Comparison of ENCODE assay signal across 8 cellular contexts in genomic region chr19:14419038-14419813, GRCh38. TPM values are rescaled to one million over a fixed set of nuclear protein-coding genes. Genes with fewer than 3 reads are reported as not detected.
DNase-seq lines count a peak whose midpoint lies in the region; FAIRE-seq and TF ChIP-seq lines count a peak whose summit lies in the region.

DDX39A (minus strand) TSS chr19:14419341; CDS start chr19:14413220, 6,121 bp downstream.

- no peaks in the 10 kb centered on the region for H3K9me3 ChIP-seq in neuronal stem cell (replicated peaks in 1 of 2; ENCODE audit: control insufficient read depth in 2 of 2, insufficient read depth in 1 of 2, low read depth in 1 of 2, low read length in 2 of 2)

- POLR2A ChIA-PET in HEK293T (lab: Yijun Ruan, JAX) = interaction anchor here (1.0 to 1.4 kb wide), 3 partner anchors 10 to 15 kb away, joined by 3 to 4 read pairs (median 4); no protein-coding TSS in a partner anchor

- DNase-seq in GF-D8 (lab: John Stamatoyannopoulos, UW) = peak; percentile 97
- peak; percentile 96 for DNase-seq in HEK293T (ENCODE audit: extremely low spot score)
- peak; percentile 100 for DNase-seq in MV-4-11 (lab: John Stamatoyannopoulos, UW)
- DNase-seq in SK-MEL-5 (ENCODE audit: low read depth, low spot score) = peak; percentile 99
- peak; percentile 97 for DNase-seq in activated naive CD4-positive, alpha-beta T cell treated with Interleukin-2 at 50 U/mL for 16 hours
- DNase-seq in frontal cortex (ENCODE audit: low spot score in 2 of 2) = peak; percentile 95 to 98
- peak; percentile 98 for DNase-seq in neuronal stem cell (ENCODE audit: low spot score)

- H2BK5ac ChIP-seq in neuronal stem cell (ENCODE audit: low read length) = peak within 1 kb of the TSS; percentile 2

- H2AFZ ChIP-seq in neuronal stem cell (ENCODE audit: low read length) = peak within 1 kb of the TSS; percentile 96

- H3K14ac ChIP-seq in neuronal stem cell (ENCODE audit: low read length) = peak within 1 kb of the TSS; percentile 56

- peak within 1 kb of the TSS; percentile 73 for H3K23ac ChIP-seq in neuronal stem cell (ENCODE audit: low read depth, low read length, poor library complexity)

- no peak within 1 kb of the TSS for H4K8ac ChIP-seq in neuronal stem cell (ENCODE audit: low read depth, low read length)

- H3K4me1 ChIP-seq in neuronal stem cell (ENCODE audit: control insufficient read depth in 2 of 2, insufficient read depth in 1 of 2, low read depth in 1 of 2, low read length in 2 of 2) = peaks cover 5 to 17% of the 10 kb centered on the region in 2 donors

- CTCF ChIA-PET in HEK293T (lab: Yijun Ruan, JAX) = no interaction called here

- peak within 1 kb of the TSS; percentile 86 for H3K9ac ChIP-seq in neuronal stem cell (ENCODE audit: low read depth, low read length, poor library complexity)

- peak within 1 kb of the TSS; percentile 91 for H3K27ac ChIP-seq in neuronal stem cell (replicated peaks; ENCODE audit: low read length)

- H3K4me3 ChIP-seq in neuronal stem cell (ENCODE audit: low read length in 2 of 2) = peak within 1 kb of the TSS; percentile 80 to 89

- H2BK120ac ChIP-seq in neuronal stem cell (ENCODE audit: low read depth, low read length) = no peak within 1 kb of the TSS

- H2AK5ac ChIP-seq in neuronal stem cell (ENCODE audit: low read depth, low read length) = no peak within 1 kb of the TSS

- in situ Hi-C loops in SK-MEL-5 (cut with HindIII; ENCODE audit: low pct_unique_long_range_greater_than_20kb, low sequenced_read_pairs) = no loop called here

- H3K4me2 ChIP-seq in neuronal stem cell (ENCODE audit: insufficient read depth, low read length, poor library complexity, severe bottlenecking) = peak within 1 kb of the TSS; percentile 80

- no peaks in the 10 kb centered on the region for H3K27me3 ChIP-seq in neuronal stem cell (ENCODE audit: control insufficient read depth in 3 of 3, insufficient read depth in 3 of 3, low read depth in 1 of 3, low read length in 3 of 3)

- TF ChIP-seq CTCF in subcutaneous adipose tissue (IDR thresholded peaks at IDR 0.05; ENCODE audit: low read depth) = no peak

- H3K36me3 ChIP-seq in neuronal stem cell (replicated peaks in 1 of 2; ENCODE audit: control insufficient read depth in 2 of 2, insufficient read depth in 2 of 2, low read length in 2 of 2) = peaks cover 5 to 30% of the 10 kb centered on the region in 2 donors

- H2BK15ac ChIP-seq in neuronal stem cell (ENCODE audit: low read length) = no peak within 1 kb of the TSS

- no peak within 1 kb of the TSS for H2BK12ac ChIP-seq in neuronal stem cell (ENCODE audit: low read length)

- WGBS in neuronal stem cell (ENCODE audit: extremely low coverage in 2 of 2, insufficient read length in 2 of 2, insufficient replicate concordance in 1 of 2), 2 donors = no CpG with 5 or more reads among the region's 67 CpGs

- FAIRE-seq in frontal cortex (lab: Jason Lieb, UNC) = peak; percentile 73

- peak within 1 kb of the TSS; percentile 19 for H3K4ac ChIP-seq in neuronal stem cell (ENCODE audit: low read length)

- H4K91ac ChIP-seq in neuronal stem cell (ENCODE audit: low read depth, low read length, poor library complexity) = no peak within 1 kb of the TSS

- peaks cover 14% of the 10 kb centered on the region for H3K79me1 ChIP-seq in neuronal stem cell (ENCODE audit: low read depth, low read length)

- H3K18ac ChIP-seq in neuronal stem cell (ENCODE audit: low read length) = peak within 1 kb of the TSS; percentile 99

TF ChIP-seq in HEK293T, 16 proteins besides CTCF, POLR2A, EP300 and RAD21:
- TF ChIP-seq L3MBTL2 (conservative IDR thresholded peaks at IDR 0.05) (peak; percentile 97), PKNOX1 (IDR thresholded peaks at IDR 0.05) (peak; percentile 99), HDGF (IDR thresholded peaks at IDR 0.05; ENCODE audit: borderline replicate concordance) (no peak)
TF ChIP-seq in HEK293T: peak in this region for 2.

RNA-seq across cellular contexts. Expression of gene DDX39A, which starts in this region (rescaled TPM):
- 72.9 and 76.8 TPM in 2 replicates for total RNA-seq in SK-MEL-5 (2014; rRNA removed; shearing (Covaris generic))
- polyA plus RNA-seq in SK-MEL-5 (2015; cell fraction: cytosol; rRNA removed) = 75.8 and 84.0 TPM in 2 replicates
- polyA plus RNA-seq in SK-MEL-5 (2015; cell fraction: nucleus; rRNA removed) = 530 and 585 TPM in 2 replicates
- 29.8 TPM for total RNA-seq in frontal cortex
- 75.6 TPM for polyA plus RNA-seq in neuronal stem cell (2013, experiment 1 of 2)
- polyA plus RNA-seq in neuronal stem cell (2013, experiment 2 of 2) = 76.2 TPM
- 10 to 100 TPM; 45.8 to 67.1 (median 56.7) TPM for total RNA-seq in subcutaneous adipose tissue

Comparison
In these comparisons a context has a peak if more than half of its experiments do, and no peak if none do; other contexts are left out.
1. Peak in every context shown above with its lines: DNase-seq, H3K4me3 ChIP-seq and H3K27ac ChIP-seq.